In the genomic region with DNA sequence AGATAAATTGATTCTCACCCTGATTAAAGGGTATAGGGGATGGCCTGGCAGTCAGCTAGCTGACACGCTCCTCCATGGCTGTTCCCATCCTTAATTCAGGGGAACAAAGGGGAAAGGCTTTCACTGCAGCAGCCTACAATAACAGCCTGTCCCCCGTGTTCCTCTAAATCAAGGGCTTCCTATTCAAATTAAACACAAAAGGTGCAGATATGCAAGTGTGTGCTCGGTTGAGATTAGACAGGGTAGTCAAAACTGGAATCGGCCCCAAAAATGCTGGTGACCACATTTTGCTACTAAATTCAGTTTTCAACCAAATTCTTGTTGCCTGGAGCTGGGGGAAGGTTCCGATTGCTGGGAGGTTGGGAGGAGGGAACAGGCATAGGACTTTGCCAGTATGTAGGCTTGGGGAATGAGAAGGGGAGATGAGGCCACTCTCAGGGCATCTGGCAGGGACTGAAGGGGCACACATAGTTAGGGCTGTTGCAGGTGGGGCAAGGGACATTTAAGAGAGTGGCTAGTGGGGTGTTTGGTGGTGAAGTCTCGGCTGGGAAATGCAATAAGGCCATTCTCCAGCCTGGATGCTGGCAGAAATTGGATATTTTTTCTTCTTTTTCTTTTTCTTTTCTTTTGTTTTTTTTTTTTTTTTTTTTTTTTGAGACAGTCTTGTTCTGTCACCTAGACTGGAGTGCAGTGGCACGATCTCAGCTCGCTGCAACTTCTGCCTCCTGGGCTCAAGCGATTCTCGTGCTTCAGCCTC, we compare ENCODE assay signal across 1 cellular context.
TF ChIP-seq lines count a peak whose summit lies in the region.

No MANE protein-coding gene starts in this region.

TF ChIP-seq in GM23338, 12 proteins besides CTCF, POLR2A, EP300 and RAD21 (continued from another document):
- TF ChIP-seq NANOG (IDR thresholded peaks at IDR 0.05; ENCODE audit: borderline replicate concordance), result no peak
- no peak for TF ChIP-seq EZH2phosphoT487 (IDR thresholded peaks at IDR 0.05; ENCODE audit: unreplicated experiment)
- no peak for TF ChIP-seq EZH2 (IDR thresholded peaks at IDR 0.05; ENCODE audit: low read depth, unreplicated experiment)
- TF ChIP-seq JUNB (IDR thresholded peaks at IDR 0.05; ENCODE audit: unreplicated experiment), result no peak
- TF ChIP-seq CREB1 (CRISPR knock-in tag; IDR thresholded peaks at IDR 0.05; ENCODE audit: low read depth), result no peak
- no peak for TF ChIP-seq STAT1 (IDR thresholded peaks at IDR 0.05; ENCODE audit: unreplicated experiment)
- no peak for TF ChIP-seq ZNF114 (CRISPR knock-in tag; IDR thresholded peaks at IDR 0.05)
- TF ChIP-seq, protein P1, sequence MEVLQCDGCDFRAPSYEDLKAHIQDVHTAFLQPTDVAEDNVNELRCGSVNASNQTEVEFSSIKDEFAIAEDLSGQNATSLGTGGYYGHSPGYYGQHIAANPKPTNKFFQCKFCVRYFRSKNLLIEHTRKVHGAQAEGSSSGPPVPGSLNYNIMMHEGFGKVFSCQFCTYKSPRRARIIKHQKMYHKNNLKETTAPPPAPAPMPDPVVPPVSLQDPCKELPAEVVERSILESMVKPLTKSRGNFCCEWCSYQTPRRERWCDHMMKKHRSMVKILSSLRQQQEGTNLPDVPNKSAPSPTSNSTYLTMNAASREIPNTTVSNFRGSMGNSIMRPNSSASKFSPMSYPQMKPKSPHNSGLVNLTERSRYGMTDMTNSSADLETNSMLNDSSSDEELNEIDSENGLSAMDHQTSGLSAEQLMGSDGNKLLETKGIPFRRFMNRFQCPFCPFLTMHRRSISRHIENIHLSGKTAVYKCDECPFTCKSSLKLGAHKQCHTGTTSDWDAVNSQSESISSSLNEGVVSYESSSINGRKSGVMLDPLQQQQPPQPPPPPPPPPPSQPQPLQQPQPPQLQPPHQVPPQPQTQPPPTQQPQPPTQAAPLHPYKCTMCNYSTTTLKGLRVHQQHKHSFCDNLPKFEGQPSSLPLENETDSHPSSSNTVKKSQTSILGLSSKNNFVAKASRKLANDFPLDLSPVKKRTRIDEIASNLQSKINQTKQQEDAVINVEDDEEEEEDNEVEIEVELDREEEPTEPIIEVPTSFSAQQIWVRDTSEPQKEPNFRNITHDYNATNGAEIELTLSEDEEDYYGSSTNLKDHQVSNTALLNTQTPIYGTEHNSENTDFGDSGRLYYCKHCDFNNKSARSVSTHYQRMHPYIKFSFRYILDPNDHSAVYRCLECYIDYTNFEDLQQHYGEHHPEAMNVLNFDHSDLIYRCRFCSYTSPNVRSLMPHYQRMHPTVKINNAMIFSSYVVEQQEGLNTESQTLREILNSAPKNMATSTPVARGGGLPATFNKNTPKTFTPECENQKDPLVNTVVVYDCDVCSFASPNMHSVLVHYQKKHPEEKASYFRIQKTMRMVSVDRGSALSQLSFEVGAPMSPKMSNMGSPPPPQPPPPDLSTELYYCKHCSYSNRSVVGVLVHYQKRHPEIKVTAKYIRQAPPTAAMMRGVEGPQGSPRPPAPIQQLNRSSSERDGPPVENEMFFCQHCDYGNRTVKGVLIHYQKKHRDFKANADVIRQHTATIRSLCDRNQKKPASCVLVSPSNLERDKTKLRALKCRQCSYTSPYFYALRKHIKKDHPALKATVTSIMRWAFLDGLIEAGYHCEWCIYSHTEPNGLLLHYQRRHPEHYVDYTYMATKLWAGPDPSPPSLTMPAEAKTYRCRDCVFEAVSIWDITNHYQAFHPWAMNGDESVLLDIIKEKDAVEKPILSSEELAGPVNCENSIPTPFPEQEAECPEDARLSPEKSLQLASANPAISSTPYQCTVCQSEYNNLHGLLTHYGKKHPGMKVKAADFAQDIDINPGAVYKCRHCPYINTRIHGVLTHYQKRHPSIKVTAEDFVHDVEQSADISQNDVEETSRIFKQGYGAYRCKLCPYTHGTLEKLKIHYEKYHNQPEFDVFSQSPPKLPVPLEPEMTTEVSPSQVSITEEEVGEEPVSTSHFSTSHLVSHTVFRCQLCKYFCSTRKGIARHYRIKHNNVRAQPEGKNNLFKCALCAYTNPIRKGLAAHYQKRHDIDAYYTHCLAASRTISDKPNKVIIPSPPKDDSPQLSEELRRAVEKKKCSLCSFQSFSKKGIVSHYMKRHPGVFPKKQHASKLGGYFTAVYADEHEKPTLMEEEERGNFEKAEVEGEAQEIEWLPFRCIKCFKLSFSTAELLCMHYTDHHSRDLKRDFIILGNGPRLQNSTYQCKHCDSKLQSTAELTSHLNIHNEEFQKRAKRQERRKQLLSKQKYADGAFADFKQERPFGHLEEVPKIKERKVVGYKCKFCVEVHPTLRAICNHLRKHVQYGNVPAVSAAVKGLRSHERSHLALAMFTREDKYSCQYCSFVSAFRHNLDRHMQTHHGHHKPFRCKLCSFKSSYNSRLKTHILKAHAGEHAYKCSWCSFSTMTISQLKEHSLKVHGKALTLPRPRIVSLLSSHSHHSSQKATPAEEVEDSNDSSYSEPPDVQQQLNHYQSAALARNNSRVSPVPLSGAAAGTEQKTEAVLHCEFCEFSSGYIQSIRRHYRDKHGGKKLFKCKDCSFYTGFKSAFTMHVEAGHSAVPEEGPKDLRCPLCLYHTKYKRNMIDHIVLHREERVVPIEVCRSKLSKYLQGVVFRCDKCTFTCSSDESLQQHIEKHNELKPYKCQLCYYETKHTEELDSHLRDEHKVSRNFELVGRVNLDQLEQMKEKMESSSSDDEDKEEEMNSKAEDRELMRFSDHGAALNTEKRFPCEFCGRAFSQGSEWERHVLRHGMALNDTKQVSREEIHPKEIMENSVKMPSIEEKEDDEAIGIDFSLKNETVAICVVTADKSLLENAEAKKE (CRISPR knock-in tag; IDR thresholded peaks at IDR 0.05), result no peak
- TF ChIP-seq POLR2AphosphoS5 (IDR thresholded peaks at IDR 0.05; ENCODE audit: low read depth), result no peak
